Comparison of ENCODE assay signal across 12 cellular contexts in genomic region chr13:37681295-37682032, GRCh38.
DNase-seq lines count a peak whose midpoint lies in the region; TF ChIP-seq lines count a peak whose summit lies in the region.
"Had no signal": no experiment of that assay in that cellular context is flagged by ENCODE, and none has a peak within 500 bp of the region (broad histone marks: within the 10 kb centered on the region; RNA-seq: fewer than 3 reads in every experiment).

No MANE protein-coding gene starts in this region.

- H3K4me3 ChIP-seq in fibroblast of lung (replicated peaks in 1 of 4; ENCODE audit: control extremely low read depth in 1 of 4, insufficient read depth in 1 of 4, low read depth in 3 of 4, low read length in 4 of 4) (no peak overlapping the region), lower leg skin (ENCODE audit: low read depth, poor library complexity, severe bottlenecking) (no peak overlapping the region)

- no peaks in the 10 kb centered on the region for H3K9me3 Mint-ChIP-seq in osteocyte (ENCODE audit: unreplicated experiment)

- peaks cover 9% of the 10 kb centered on the region for H3K4me1 ChIP-seq in fibroblast of lung (ENCODE audit: control insufficient read depth, extremely low read depth, insufficient read depth, low read length)

- DNase-seq in A172 (ENCODE audit: low spot score) (peak; percentile 26), LHCN-M2 (ENCODE audit: low read depth) (peak; percentile 65), fibroblast of lung (ENCODE audit: low read depth in 2 of 2) (peak; percentile 81 to 97), osteocyte (ENCODE audit: extremely low spot score, unreplicated experiment) (no peak), SK-N-DZ (ENCODE audit: low spot score) (no peak), lower leg skin (ENCODE audit: low spot score in 2 of 2) (no peak)
- no peak for DNase-seq in activated effector memory CD4-positive, alpha-beta T cell treated with Interleukin-2 at 50 U/mL for 16 hours
- no peak for DNase-seq in activated CD4-positive, alpha-beta T cell treated with anti-CD3 and anti-CD28 coated beads for 1 hour
- DNase-seq: amygdala, DND-41, NCI-H446, occipital lobe had no signal

- H3K9me3 ChIP-seq in fibroblast of lung (ENCODE audit: control insufficient read depth, insufficient read depth, low read depth, low read length): no peaks in the 10 kb centered on the region

- TF ChIP-seq CTCF in fibroblast of lung (conservative IDR thresholded peaks at IDR 0.05 in 1 of 2, IDR thresholded peaks at IDR 0.05 in 1 of 2; ENCODE audit: low read depth in 1 of 2, low read length in 2 of 2) (no peak), osteocyte (IDR thresholded peaks at IDR 0.05) (no peak), lower leg skin (IDR thresholded peaks at IDR 0.05) (no peak)

- peaks cover 2% of the 10 kb centered on the region for H3K36me3 Mint-ChIP-seq in osteocyte (ENCODE audit: unreplicated experiment)

- H4K20me1 ChIP-seq in fibroblast of lung (ENCODE audit: control insufficient read depth, extremely low read depth, insufficient read depth, low read length): no peaks in the 10 kb centered on the region

- WGBS in lower leg skin, 2 donors: 55 to 64% methylated on average over 6 of the region's 6 CpGs

- no peaks in the 10 kb centered on the region for H3K27me3 ChIP-seq in fibroblast of lung (ENCODE audit: control insufficient read depth, insufficient read depth, low read length)

- peak overlapping the region; percentile 84 for H3K27ac Mint-ChIP-seq in osteocyte (ENCODE audit: unreplicated experiment)

- H3K27ac ChIP-seq in fibroblast of lung (ENCODE audit: insufficient read depth, low read length): peak overlapping the region; percentile 69

- H3K4me3 Mint-ChIP-seq in osteocyte (ENCODE audit: unreplicated experiment): peak overlapping the region; percentile 14

- H3K9ac ChIP-seq in fibroblast of lung (ENCODE audit: insufficient read depth, low read length): no peak overlapping the region

- H3K27me3 Mint-ChIP-seq in osteocyte (ENCODE audit: unreplicated experiment): no peaks in the 10 kb centered on the region

- no peak for TF ChIP-seq POLR2A in lower leg skin (IDR thresholded peaks at IDR 0.05)

- H3K79me2 ChIP-seq in fibroblast of lung (ENCODE audit: control insufficient read depth, insufficient read depth, low read length): no peaks in the 10 kb centered on the region

- peak overlapping the region; percentile 35 for H2AFZ ChIP-seq in fibroblast of lung (ENCODE audit: low read length)

- peaks cover 25% of the 10 kb centered on the region for H3K4me1 Mint-ChIP-seq in osteocyte (ENCODE audit: unreplicated experiment)

- peak overlapping the region; percentile 44 for H3K4me2 ChIP-seq in fibroblast of lung (ENCODE audit: extremely low read depth, insufficient read depth, low read length)

- H3K36me3 ChIP-seq in fibroblast of lung (ENCODE audit: control insufficient read depth, insufficient read depth, low read length): no peaks in the 10 kb centered on the region

- intact Hi-C loops in lower leg skin (cut with DNase I; ENCODE audit: low total_unique reads): no loop called here

Comparison
In these comparisons a context has a peak if more than half of its experiments do, and no peak if none do; other contexts are left out.
1. DNase-seq: peak in A172 (single experiment), LHCN-M2 (single experiment) and fibroblast of lung (2 of 2); none in osteocyte (single experiment), activated effector memory CD4-positive, alpha-beta T cell treated with Interleukin-2 at 50 U/mL for 16 hours (single experiment), activated CD4-positive, alpha-beta T cell treated with anti-CD3 and anti-CD28 coated beads for 1 hour (single experiment), SK-N-DZ (single experiment) and lower leg skin (0 of 2).